In genomic region chr1:79386730-79387129, GRCh38 we compare ENCODE assay signal across 9 cellular contexts.
"Had no signal": no experiment of that assay in that cellular context is flagged by ENCODE, and none has a peak within 500 bp of the region (broad histone marks: within the 10 kb centered on the region; RNA-seq: fewer than 3 reads in every experiment).

No MANE protein-coding gene starts in this region.

- H3K27ac Mint-ChIP-seq: HFFc6, IgD-negative memory B cell had no signal

- H3K27me3 Mint-ChIP-seq: IgD-negative memory B cell had no signal

- ATAC-seq: HCT116 had no signal

- H2AFZ ChIP-seq: GM23248 had no signal

- H3K27ac ChIP-seq: GM23248, HL-60 had no signal

- H3K4me3 Mint-ChIP-seq: HFFc6, IgD-negative memory B cell had no signal

- H3K9me3 Mint-ChIP-seq: HFFc6 had no signal

- H3K9ac ChIP-seq: GM23248 had no signal

- H3K4me1 ChIP-seq: HAP-1 had no signal

- H3K36me3 Mint-ChIP-seq: IgD-negative memory B cell had no signal

- H3K9me3 ChIP-seq: HAP-1 had no signal

- H3K36me3 ChIP-seq: HAP-1 had no signal

- H3K4me3 ChIP-seq: GM23248, HAP-1 had no signal

- DNase-seq: GM23248, GOT3, H7, HFFc6, KG1 had no signal

- H3K4me1 Mint-ChIP-seq: IgD-negative memory B cell had no signal
